Comparison of ENCODE assay signal across 30 cellular contexts in genomic region chr1:30541721-30542485, GRCh38.
"Had no signal": no experiment of that assay in that cellular context is flagged by ENCODE, and none has a peak within 500 bp of the region (broad histone marks: within the 10 kb centered on the region; RNA-seq: fewer than 3 reads in every experiment).

No MANE protein-coding gene starts in this region.

- H3K36me3 Mint-ChIP-seq: naive B cell; natural killer cell; neural progenitor cell; stimulated activated memory B cell treated with anti-CD40 and anti-IgM and Interleukin-4, amounts not matched to agents 10 μg/mL and 1 μg/mL and 100 μg/mL, for 72 hours had no signal

- H3K4me3 ChIP-seq: left lung, lower lobe of right lung, neural progenitor cell, ovary, right atrium auricular region, skin epidermis, thoracic aorta, tibial artery, upper lobe of right lung had no signal

- H3K9me3 Mint-ChIP-seq: naive B cell; natural killer cell; neural progenitor cell; stimulated activated naive CD8-positive, alpha-beta T cell treated with anti-CD3 and anti-CD28 coated beads, Interleukin-15, amount 100 ng/mL, for 72 hours had no signal

- ATAC-seq: left cardiac atrium; left lung; lower lobe of right lung; natural killer cell; sciatic nerve; stimulated activated memory B cell treated with anti-CD40 and anti-IgM and Interleukin-4, amounts not matched to agents 10 μg/mL and 1 μg/mL and 100 μg/mL, for 72 hours; stimulated activated naive CD8-positive, alpha-beta T cell treated with anti-CD3 and anti-CD28 coated beads, Interleukin-15, amount 100 ng/mL, for 72 hours; upper lobe of right lung had no signal

- DNase-seq: hippocampal formation; kidney glomerular epithelial cell; left cardiac atrium; left lung; lower lobe of right lung; mammary epithelial cell; mesenchymal stem cell; naive B cell; natural killer cell; nephron progenitor cell; occipital lobe; ovary; stimulated activated CD4-positive, alpha-beta T cell treated with anti-CD3 and anti-CD28 coated beads, Interleukin-1b, Interleukin-23, amount 100 ng/mL, for 48 hours; stimulated activated CD4-positive, alpha-beta T cell treated with anti-CD3 and anti-CD28 coated beads, Interleukin-2, amount 100 ng/mL, for 48 hours; stimulated activated CD4-positive, alpha-beta T cell treated with anti-CD3 and anti-CD28 coated beads, Interleukin-4, amount 100 ng/mL, for 4 hours; stimulated activated CD8-positive, alpha-beta memory T cell treated with anti-CD3 and anti-CD28 coated beads, Interleukin-4, amount 100 ng/mL, for 48 hours; stimulated activated naive CD4-positive, alpha-beta T cell treated with Interleukin-2 at 50 U/mL for 16 hours; stimulated activated naive CD8-positive, alpha-beta T cell treated with anti-CD3 and anti-CD28 coated beads, Interleukin-15, amount 100 ng/mL, for 72 hours; substantia nigra; tibial artery; trophoblast cell; upper lobe of right lung had no signal

- H3K9ac ChIP-seq: neural progenitor cell had no signal

- H3K27ac ChIP-seq: left lung, lower lobe of right lung, neural progenitor cell, neutrophil, ovary, right atrium auricular region, thoracic aorta, tibial artery, upper lobe of right lung had no signal

- H3K4me1 ChIP-seq: left lung, lower lobe of right lung, neural progenitor cell, right atrium auricular region, tibial artery, upper lobe of right lung had no signal

- H3K4me1 Mint-ChIP-seq: naive B cell; natural killer cell; stimulated activated memory B cell treated with anti-CD40 and anti-IgM and Interleukin-4, amounts not matched to agents 10 μg/mL and 1 μg/mL and 100 μg/mL, for 72 hours; stimulated activated naive CD8-positive, alpha-beta T cell treated with anti-CD3 and anti-CD28 coated beads, Interleukin-15, amount 100 ng/mL, for 72 hours had no signal

- H3K27me3 ChIP-seq: neural progenitor cell, neutrophil, ovary, right atrium auricular region, upper lobe of right lung had no signal

- H3K4me2 ChIP-seq: neural progenitor cell had no signal

- H3K4me3 Mint-ChIP-seq: naive B cell; natural killer cell; nephron progenitor cell; neural progenitor cell; stimulated activated memory B cell treated with anti-CD40 and anti-IgM and Interleukin-4, amounts not matched to agents 10 μg/mL and 1 μg/mL and 100 μg/mL, for 72 hours; stimulated activated naive CD8-positive, alpha-beta T cell treated with anti-CD3 and anti-CD28 coated beads, Interleukin-15, amount 100 ng/mL, for 72 hours had no signal

- H3K27ac Mint-ChIP-seq: naive B cell; natural killer cell; nephron progenitor cell; neural progenitor cell; progenitor cell of endocrine pancreas; stimulated activated memory B cell treated with anti-CD40 and anti-IgM and Interleukin-4, amounts not matched to agents 10 μg/mL and 1 μg/mL and 100 μg/mL, for 72 hours; stimulated activated naive CD8-positive, alpha-beta T cell treated with anti-CD3 and anti-CD28 coated beads, Interleukin-15, amount 100 ng/mL, for 72 hours had no signal

- H3K27me3 Mint-ChIP-seq: progenitor cell of endocrine pancreas had no signal

- H3K9me3 ChIP-seq: left lung, lower lobe of right lung, neutrophil, ovary, right atrium auricular region, thoracic aorta, tibial artery, upper lobe of right lung had no signal

- H3K36me3 ChIP-seq: left lung, lower lobe of right lung, neural progenitor cell, neutrophil, ovary, right atrium auricular region, thoracic aorta, tibial artery, upper lobe of right lung had no signal
